ENCODE assay signal across 8 cellular contexts in genomic region chr17:28728364-28729200, GRCh38. TPM values are rescaled to one million over a fixed set of nuclear protein-coding genes. Genes with fewer than 3 reads are reported as not detected.
A peak's percentile ranks its signal among the peaks of the same experiment; 100 is the strongest.
DNase-seq lines count a peak whose midpoint lies in the region; ATAC-seq and TF ChIP-seq lines count a peak whose summit lies in the region.

Gene NEK8, plus strand, starts transcription at chr17:28728788. Its CDS starts 26 bp downstream, at chr17:28728814.

- H3K27me3 ChIP-seq in trophoblast cell (ENCODE audit: insufficient read depth, low read length): no peaks in the 10 kb centered on the region
- H3K27me3 ChIP-seq in tibial artery: no peaks in the 10 kb centered on the region

- H4K8ac ChIP-seq in trophoblast cell (ENCODE audit: low read depth, low read length): peak within 1 kb of the TSS; percentile 92

- peak within 1 kb of the TSS; percentile 25 for H2BK12ac ChIP-seq in trophoblast cell (ENCODE audit: low read length)

- H3K27me3 Mint-ChIP-seq in activated naive CD8-positive, alpha-beta T cell treated with anti-CD3 and anti-CD28 coated beads, Interleukin-2, amount 50 U/mL, for 24 hours: no peaks in the 10 kb centered on the region

- H3K4ac ChIP-seq in trophoblast cell (ENCODE audit: low read depth, low read length): peak within 1 kb of the TSS; percentile 71

- intact Hi-C loops in cardiac septum (cut with DNase I): loop anchor here (1.0 to 10.0 kb wide), 2 partner anchors 16 to 386 kb away; partner anchors contain the start of gene TRAF4
- intact Hi-C loops in tibial artery (cut with DNase I; ENCODE audit: low total_unique reads): loop anchor here (2.0 to 5.0 kb wide), 2 partner anchors 14 to 169 kb away; partner anchors contain the start of gene FLOT2

- no peak for TF ChIP-seq CTCF in GM12864 (IDR thresholded peaks at IDR 0.05; ENCODE audit: low read depth, low read length, missing control alignments)
- TF ChIP-seq CTCF in tibial artery (IDR thresholded peaks at IDR 0.05): peak in 1 of 2 experiments; percentile 17

- H3K4me1 ChIP-seq in trophoblast cell (ENCODE audit: control insufficient read depth in 1 of 2, insufficient read depth in 2 of 2, low read length in 2 of 2): peaks cover 11% of the 10 kb centered on the region in 2 experiments
- H3K4me1 ChIP-seq in tibial artery: peaks cover 4 to 32% (median 19%) of the 10 kb centered on the region in 4 donors

- no peak within 1 kb of the TSS for H3K23ac ChIP-seq in trophoblast cell (ENCODE audit: low read length)

- H3K4me3 ChIP-seq in GM12864 (ENCODE audit: low read depth, low read length) (peak within 1 kb of the TSS; percentile 54), trophoblast cell (ENCODE audit: low read depth, low read length) (peak within 1 kb of the TSS; percentile 77), tibial artery (peak within 1 kb of the TSS; percentile 65 to 91)

- peak; percentile 49 for ATAC-seq in HG02642 (IDR thresholded peaks at IDR 0.05; ENCODE audit: poor library complexity, unreplicated experiment)
- ATAC-seq in activated naive CD8-positive, alpha-beta T cell treated with anti-CD3 and anti-CD28 coated beads, Interleukin-2, amount 50 U/mL, for 24 hours: peak; percentile 17

- H3K9ac ChIP-seq in trophoblast cell (ENCODE audit: low read length): peak within 1 kb of the TSS; percentile 88

- no CpG with 5 or more reads among the region's 64 CpGs for WGBS in trophoblast cell (ENCODE audit: extremely low coverage, insufficient coverage, insufficient read length)

- peak; percentile 79 for DNase-seq in GM12864 (ENCODE audit: low read depth)
- peak; percentile 79 for DNase-seq in NCI-H1417 treated with DMSO at 0.1 percent for 48 hours (lab: John Stamatoyannopoulos, UW)
- DNase-seq in SW 1271 (lab: John Stamatoyannopoulos, UW): peak; percentile 79 to 92
- peak; percentile 99 for DNase-seq in activated naive CD8-positive, alpha-beta T cell treated with anti-CD3 and anti-CD28 coated beads, Interleukin-2, amount 50 U/mL, for 24 hours
- DNase-seq in cardiac septum (ENCODE audit: low spot score): peak; percentile 97
- DNase-seq in trophoblast cell: peak; percentile 97 to 99
- DNase-seq in tibial artery: peak; percentile 96 to 97

- H3K27ac ChIP-seq in trophoblast cell (ENCODE audit: low read depth, low read length): peak within 1 kb of the TSS; percentile 86
- H3K27ac ChIP-seq in tibial artery: peak within 1 kb of the TSS; percentile 90 to 99

- H3K9me3 ChIP-seq in trophoblast cell (ENCODE audit: insufficient read depth, low read depth, low read length) (no peaks in the 10 kb centered on the region), tibial artery (no peaks in the 10 kb centered on the region)

- peak within 1 kb of the TSS; percentile 25 for H2AK5ac ChIP-seq in trophoblast cell (ENCODE audit: low read length)

- H4K91ac ChIP-seq in trophoblast cell (ENCODE audit: low read depth, low read length): peak within 1 kb of the TSS; percentile 78

- peak within 1 kb of the TSS; percentile 68 for H2AFZ ChIP-seq in trophoblast cell (ENCODE audit: insufficient read depth, low read length, poor library complexity)

- H3K27ac Mint-ChIP-seq in activated naive CD8-positive, alpha-beta T cell treated with anti-CD3 and anti-CD28 coated beads, Interleukin-2, amount 50 U/mL, for 24 hours: peak within 1 kb of the TSS; percentile 96

- peak within 1 kb of the TSS; percentile 93 for H4K12ac ChIP-seq in trophoblast cell (ENCODE audit: low read depth, low read length)

- H2BK120ac ChIP-seq in trophoblast cell (ENCODE audit: insufficient read depth, low read length, poor library complexity): peak within 1 kb of the TSS; percentile 92

- H3K36me3 Mint-ChIP-seq in activated naive CD8-positive, alpha-beta T cell treated with anti-CD3 and anti-CD28 coated beads, Interleukin-2, amount 50 U/mL, for 24 hours (ENCODE audit: low read depth): peaks cover 18% of the 10 kb centered on the region

- peak within 1 kb of the TSS; percentile 94 for H3K4me2 ChIP-seq in trophoblast cell (ENCODE audit: low read length)

- peaks cover 10% of the 10 kb centered on the region for H3K79me2 ChIP-seq in trophoblast cell (ENCODE audit: control insufficient read depth, insufficient read depth, low read length, poor library complexity)

- peak within 1 kb of the TSS; percentile 99 for H3K4me3 Mint-ChIP-seq in activated naive CD8-positive, alpha-beta T cell treated with anti-CD3 and anti-CD28 coated beads, Interleukin-2, amount 50 U/mL, for 24 hours

- H3K36me3 ChIP-seq in trophoblast cell (ENCODE audit: control insufficient read depth in 1 of 2, insufficient read depth in 2 of 2, low read length in 2 of 2) (peaks cover 8 to 12% of the 10 kb centered on the region in 2 experiments), tibial artery (peaks cover 9 to 11% (median 10%) of the 10 kb centered on the region in 3 donors)

- peak within 1 kb of the TSS; percentile 90 for H2BK5ac ChIP-seq in trophoblast cell (ENCODE audit: low read depth, low read length, poor library complexity)

- H3K79me1 ChIP-seq in trophoblast cell (ENCODE audit: low read length): peaks cover 28% of the 10 kb centered on the region

- H3K9me3 Mint-ChIP-seq in activated naive CD8-positive, alpha-beta T cell treated with anti-CD3 and anti-CD28 coated beads, Interleukin-2, amount 50 U/mL, for 24 hours: no peaks in the 10 kb centered on the region

- peaks cover 43% of the 10 kb centered on the region for H3K4me1 Mint-ChIP-seq in activated naive CD8-positive, alpha-beta T cell treated with anti-CD3 and anti-CD28 coated beads, Interleukin-2, amount 50 U/mL, for 24 hours

- H3K18ac ChIP-seq in trophoblast cell (ENCODE audit: low read length): peak within 1 kb of the TSS; percentile 88

- H3K14ac ChIP-seq in trophoblast cell (ENCODE audit: low read length): peak within 1 kb of the TSS; percentile 79

RNA-seq across cellular contexts. Expression of gene NEK8, which starts in this region (rescaled TPM):
- 0.78 TPM for total RNA-seq in cardiac septum
- 3.8 and 4.4 TPM in 2 replicates for polyA plus RNA-seq in trophoblast cell (2013)

Comparison
In these comparisons a context has a peak if more than half of its experiments do, and no peak if none do; other contexts are left out.
1. Peak in every context shown above with its lines: DNase-seq, ATAC-seq, H3K4me3 ChIP-seq and H3K27ac ChIP-seq.
2. Peak in DNase-seq in cardiac septum; RNA of the gene not detected or under 1 TPM.